18 cellular contexts compared by ENCODE assay signal in genomic region chr3:61686228-61686648, GRCh38.
A peak's percentile ranks its signal among the peaks of the same experiment; 100 is the strongest.
DNase-seq lines count a peak whose midpoint lies in the region; ATAC-seq and TF ChIP-seq lines count a peak whose summit lies in the region.
"Had no signal": no experiment of that assay in that cellular context is flagged by ENCODE, and none has a peak within 500 bp of the region (broad histone marks: within the 10 kb centered on the region; RNA-seq: fewer than 3 reads in every experiment).

No MANE protein-coding gene starts in this region.

- no peak overlapping the region for H3K4me3 Mint-ChIP-seq in nephron progenitor cell
- H3K4me3 Mint-ChIP-seq: activated naive CD8-positive, alpha-beta T cell; stimulated activated effector memory CD8-positive, alpha-beta T cell treated with anti-CD3 and anti-CD28 coated beads, Interleukin-12 subunit alpha, Interleukin-12 subunit beta, amount 100 ng/mL, for 72 hours had no signal

- CTCF ChIA-PET in RWPE1 (lab: Yijun Ruan, JAX), result no interaction called here

- no peaks in the 10 kb centered on the region for H3K27me3 Mint-ChIP-seq in nephron progenitor cell (ENCODE audit: low read depth, poor library complexity)
- H3K27me3 Mint-ChIP-seq: activated naive CD8-positive, alpha-beta T cell; IgD-negative memory B cell had no signal

- H3K36me3 Mint-ChIP-seq in nephron progenitor cell (ENCODE audit: low read depth), result peaks cover 1% of the 10 kb centered on the region
- H3K36me3 Mint-ChIP-seq: activated naive CD8-positive, alpha-beta T cell; IgD-negative memory B cell; stimulated activated effector memory CD8-positive, alpha-beta T cell treated with anti-CD3 and anti-CD28 coated beads, Interleukin-12 subunit alpha, Interleukin-12 subunit beta, amount 100 ng/mL, for 72 hours had no signal

- no peaks in the 10 kb centered on the region for H3K27me3 ChIP-seq in left ventricle myocardium inferior (ENCODE audit: low read depth)
- H3K27me3 ChIP-seq in BE2C, result no peaks in the 10 kb centered on the region; the same call in 1 of the 2 replicates
- H3K27me3 ChIP-seq: colonic mucosa had no signal

- DNase-seq in HPDE6-E6E7 (ENCODE audit: extremely low spot score), result peak; percentile 3
- peak; percentile 49 for DNase-seq in RWPE1 (ENCODE audit: low spot score)
- DNase-seq in left ventricle myocardium inferior, result no peak
- DNase-seq in nephron progenitor cell, result no peak
- DNase-seq in iPS-NIHi11 (ENCODE audit: low spot score), result no peak
- DNase-seq in BE2C, result no peak
- DNase-seq: activated CD4-positive, alpha-beta T cell treated with anti-CD3 and anti-CD28 coated beads for 4 hours; colonic mucosa; GM23248; left cardiac atrium; MV-4-11; RPMI8226; stimulated activated CD4-positive, alpha-beta T cell treated with anti-CD3 and anti-CD28 coated beads, Interleukin-15, amount 100 ng/mL, for 24 hours had no signal

- POLR2A ChIA-PET in RWPE1 (lab: Yijun Ruan, JAX; ENCODE audit: low non-redundant PET), result no interaction called here

- H3K9me3 Mint-ChIP-seq in nephron progenitor cell, result no peaks in the 10 kb centered on the region
- H3K9me3 Mint-ChIP-seq: IgD-negative memory B cell; stimulated activated effector memory CD8-positive, alpha-beta T cell treated with anti-CD3 and anti-CD28 coated beads, Interleukin-12 subunit alpha, Interleukin-12 subunit beta, amount 100 ng/mL, for 72 hours had no signal

- H3K9me3 ChIP-seq in left ventricle myocardium inferior (replicated peaks), result no peaks in the 10 kb centered on the region
- no peaks in the 10 kb centered on the region for H3K9me3 ChIP-seq in BE2C
- H3K9me3 ChIP-seq: colonic mucosa, thoracic aorta had no signal

- peak overlapping the region; percentile 92 for H3K27ac ChIP-seq in RWPE1
- H3K27ac ChIP-seq in left ventricle myocardium inferior (replicated peaks), result peak overlapping the region; percentile 60
- H3K27ac ChIP-seq: colonic mucosa, GM23248, thoracic aorta had no signal

- H3K4me1 ChIP-seq in left ventricle myocardium inferior (peaks cover 71% of the 10 kb centered on the region), BE2C (no peaks in the 10 kb centered on the region)
- H3K4me1 ChIP-seq: colonic mucosa had no signal

- H3K4me3 ChIP-seq in left ventricle myocardium inferior (peak overlapping the region; percentile 32), BE2C (ENCODE audit: low read depth, low read length) (no peak overlapping the region)
- H3K4me3 ChIP-seq: colonic mucosa, GM23248, thoracic aorta had no signal

- peak overlapping the region; percentile 34 for H3K27ac Mint-ChIP-seq in nephron progenitor cell
- H3K27ac Mint-ChIP-seq: activated naive CD8-positive, alpha-beta T cell; IgD-negative memory B cell; stimulated activated effector memory CD8-positive, alpha-beta T cell treated with anti-CD3 and anti-CD28 coated beads, Interleukin-12 subunit alpha, Interleukin-12 subunit beta, amount 100 ng/mL, for 72 hours had no signal

- ATAC-seq in GM21825 (IDR thresholded peaks at IDR 0.05; ENCODE audit: unreplicated experiment), result no peak
- ATAC-seq: stimulated activated effector memory CD8-positive, alpha-beta T cell treated with anti-CD3 and anti-CD28 coated beads, Interleukin-12 subunit alpha, Interleukin-12 subunit beta, amount 100 ng/mL, for 72 hours had no signal

- TF ChIP-seq CTCF in RWPE1 (conservative IDR thresholded peaks at IDR 0.05; ENCODE audit: low read depth), result no peak
- TF ChIP-seq CTCF in left ventricle myocardium inferior (IDR thresholded peaks at IDR 0.05; ENCODE audit: borderline replicate concordance), result no peak
- TF ChIP-seq CTCF in nephron progenitor cell (IDR thresholded peaks at IDR 0.05), result no peak
- no peak for TF ChIP-seq CTCF in BE2C (IDR thresholded peaks at IDR 0.05; ENCODE audit: low read depth, low read length)

- H3K4me1 Mint-ChIP-seq in nephron progenitor cell, result peaks cover 90% of the 10 kb centered on the region
- H3K4me1 Mint-ChIP-seq: IgD-negative memory B cell; stimulated activated effector memory CD8-positive, alpha-beta T cell treated with anti-CD3 and anti-CD28 coated beads, Interleukin-12 subunit alpha, Interleukin-12 subunit beta, amount 100 ng/mL, for 72 hours had no signal

- H3K36me3 ChIP-seq in left ventricle myocardium inferior (no peaks in the 10 kb centered on the region), BE2C (no peaks in the 10 kb centered on the region)
- H3K36me3 ChIP-seq: colonic mucosa, thoracic aorta had no signal

- intact Hi-C loops in left ventricle myocardium inferior (cut with micrococcal nuclease), result no loop called here

Comparison
In these comparisons a context has a peak if more than half of its experiments do, and no peak if none do; other contexts are left out.
1. DNase-seq: peak in HPDE6-E6E7 (single experiment) and RWPE1 (single experiment); none in left ventricle myocardium inferior (single experiment), nephron progenitor cell (single experiment), iPS-NIHi11 (single experiment) and BE2C (single experiment).